Comparison of ENCODE assay signal across 20 cellular contexts in genomic region chr7:75621124-75621523, GRCh38.
A peak's percentile ranks its signal among the peaks of the same experiment; 100 is the strongest.
DNase-seq lines count a peak whose midpoint lies in the region; ATAC-seq, FAIRE-seq and TF ChIP-seq lines count a peak whose summit lies in the region.
"Had no signal": no experiment of that assay in that cellular context is flagged by ENCODE, and none has a peak within 500 bp of the region (broad histone marks: within the 10 kb centered on the region; RNA-seq: fewer than 3 reads in every experiment).

No MANE protein-coding gene starts in this region.

- in situ Hi-C loops in GM12878 (cut with MboI): no loop called here

- H3K9me2 ChIP-seq in PC-9 (ENCODE audit: insufficient read depth): no peaks in the 10 kb centered on the region

- H3K36me3 ChIP-seq in GM12878 (ENCODE audit: control insufficient read depth in 2 of 2, insufficient read depth in 2 of 2, low read length in 1 of 2) (no peaks in the 10 kb centered on the region), spleen (no peaks in the 10 kb centered on the region), PC-9 (ENCODE audit: low read depth) (no peaks in the 10 kb centered on the region)
- H3K36me3 ChIP-seq: right lobe of liver, suprapubic skin had no signal

- H3K4me3 ChIP-seq in HL-60 (replicated peaks; ENCODE audit: insufficient read depth, low read length) (no peak overlapping the region), GM12878 (no peak overlapping the region), spleen (peak overlapping the region in 1 of 8 donors; percentile 17), PC-9 (no peak overlapping the region)
- H3K4me3 ChIP-seq: right lobe of liver, suprapubic skin had no signal

- H3K4me1 ChIP-seq in GM12878 (ENCODE audit: control insufficient read depth, insufficient read depth, low read length) (peaks cover 26% of the 10 kb centered on the region), spleen (peaks cover 35 to 93% (median 80%) of the 10 kb centered on the region in 6 donors), PC-9 (replicated peaks; ENCODE audit: insufficient read depth) (peaks cover 26% of the 10 kb centered on the region)
- H3K4me1 ChIP-seq: foreskin keratinocyte, right lobe of liver had no signal

- SMC1A ChIA-PET in GM12878 (lab: Charles Lee; ENCODE audit: uncharacterized antibody, unreplicated experiment): interaction anchor here (0.6 kb wide), 1 partner anchor 59 kb away, joined by 3 read pairs; no protein-coding TSS in a partner anchor

- H2AFZ ChIP-seq in GM12878 (ENCODE audit: control insufficient read depth, low read depth, low read length): no peak overlapping the region
- no peak overlapping the region for H2AFZ ChIP-seq in PC-9

- H3F3A ChIP-seq in PC-9 (ENCODE audit: insufficient read depth, low read depth): peaks cover 19% of the 10 kb centered on the region

- intact Hi-C loops in GM12878 (cut with micrococcal nuclease; ENCODE audit: unreplicated experiment): no loop called here
- intact Hi-C loops in spleen (cut with DNase I; ENCODE audit: low total_unique reads): no loop called here
- intact Hi-C loops in PC-9 (cut with micrococcal nuclease; ENCODE audit: unreplicated experiment): no loop called here

- no peak for TF ChIP-seq POLR2A in GM12892 (IDR thresholded peaks at IDR 0.05; ENCODE audit: low read depth, low read length)
- TF ChIP-seq POLR2A in GM12878 (IDR thresholded peaks at IDR 0.05; ENCODE audit: low read depth, low read length): no peak
- no peak for TF ChIP-seq POLR2A in spleen (IDR thresholded peaks at IDR 0.05)

- POLR2A ChIA-PET in GM12878 (lab: Charles Lee) (no interaction called here), PC-9 (lab: Charles Lee; ENCODE audit: unreplicated experiment) (interaction anchor here (0.5 kb wide), 1 partner anchor 60 kb away, joined by 6 read pairs; no protein-coding TSS in a partner anchor)

- H3K9ac ChIP-seq in GM12878 (ENCODE audit: control insufficient read depth, insufficient read depth, low read length): no peak overlapping the region

- H3K4me2 ChIP-seq in GM12878 (ENCODE audit: control insufficient read depth, insufficient read depth) (no peak overlapping the region), PC-9 (no peak overlapping the region)

- no peaks in the 10 kb centered on the region for H3K27me3 ChIP-seq in HL-60 (ENCODE audit: insufficient read depth, poor library complexity, severe bottlenecking)
- H3K27me3 ChIP-seq in GM12878 (replicated peaks in 1 of 2; ENCODE audit: control insufficient read depth in 2 of 2, insufficient read depth in 2 of 2, low read length in 1 of 2): no peaks in the 10 kb centered on the region
- no peaks in the 10 kb centered on the region for H3K27me3 ChIP-seq in spleen (replicated peaks in 1 of 7)
- no peaks in the 10 kb centered on the region for H3K27me3 ChIP-seq in PC-9 (ENCODE audit: insufficient read depth, low read depth)
- H3K27me3 ChIP-seq: foreskin keratinocyte, right lobe of liver, suprapubic skin had no signal

- H4K20me1 ChIP-seq in GM12878 (ENCODE audit: control insufficient read depth, insufficient read depth) (no peaks in the 10 kb centered on the region), PC-9 (ENCODE audit: insufficient read depth) (no peaks in the 10 kb centered on the region)

- H3K27ac ChIP-seq in HL-60 (replicated peaks) (peak overlapping the region; percentile 31; the same call in 1 of the 2 replicates), GM12878 (ENCODE audit: control insufficient read depth, insufficient read depth) (no peak overlapping the region), spleen (peak overlapping the region in 6 of 8 donors; percentile 42 to 89 (median 76)), PC-9 (no peak overlapping the region)
- H3K27ac ChIP-seq: foreskin keratinocyte, right lobe of liver, suprapubic skin had no signal

- DNase-seq in GM12892 (ENCODE audit: insufficient read length): no peak
- DNase-seq in HL-60 (ENCODE audit: low read depth in 1 of 2, low spot score in 1 of 2): peak in 1 of 2 experiments; percentile 61
- DNase-seq in GM12878 (ENCODE audit: low read depth, low spot score): peak; percentile 12
- DNase-seq in spleen: peak; percentile 81
- DNase-seq in NCI-H2107 treated with DMSO at 0.1 percent for 48 hours (lab: John Stamatoyannopoulos, UW; ENCODE audit: unreplicated experiment): no peak
- DNase-seq in PC-9: no peak
- no peak for DNase-seq in NCI-H2081 treated with DMSO at 0.1 percent for 48 hours (lab: John Stamatoyannopoulos, UW)
- DNase-seq: activated CD4-positive, alpha-beta T cell treated with anti-CD3 and anti-CD28 coated beads, Interleukin-2, amount 10 ng/mL, durations not matched to agents 7 days and 5 days; activated naive CD4-positive, alpha-beta T cell treated with anti-CD3 and anti-CD28 coated beads, Interleukin-2, amount 50 U/mL, for 16 hours; foreskin keratinocyte; HCEC 1CT; kidney glomerular epithelial cell; NCI-H2029 treated with DMSO at 0.1 percent for 48 hours; NCI-H510A treated with DMSO at 0.1 percent for 48 hours; right lobe of liver; stimulated activated CD4-positive, alpha-beta T cell treated with anti-CD3 and anti-CD28 coated beads, Interleukin-1b, Interleukin-23, amount 100 ng/mL, for 48 hours had no signal

- no peaks in the 10 kb centered on the region for H3K79me2 ChIP-seq in GM12878 (ENCODE audit: control insufficient read depth, insufficient read depth, low read length)
- no peaks in the 10 kb centered on the region for H3K79me2 ChIP-seq in PC-9 (ENCODE audit: low read depth)

- RAD21 ChIA-PET in GM12878 (lab: Charles Lee; ENCODE audit: unreplicated experiment): no interaction called here

- peak; percentile 46 for ATAC-seq in GM12878
- ATAC-seq: foreskin keratinocyte had no signal

- FAIRE-seq in GM12892 (lab: Jason Lieb, UNC) (peak; percentile 61), GM12878 (lab: Jason Lieb, UNC) (no peak)
- FAIRE-seq: D721Med, endothelial cell of umbilical vein, G401.6 had no signal

- TF ChIP-seq RAD21 in GM12878 (IDR thresholded peaks at IDR 0.05; ENCODE audit: insufficient read depth, low read depth, low read length): no peak

- BruUV-seq in GM12878 (replicated peaks; lab: Mats Ljungman, UMichigan) (no TSS peak), PC-9 (replicated peaks; lab: Mats Ljungman, UMichigan) (no TSS peak)

- TF ChIP-seq EP300 in GM12878 (IDR thresholded peaks at IDR 0.05; ENCODE audit: borderline replicate concordance in 1 of 2, control insufficient read depth in 1 of 2, low read depth in 2 of 2, low read length in 2 of 2): no peak

- TF ChIP-seq CTCF in HL-60 (IDR thresholded peaks at IDR 0.05; ENCODE audit: insufficient read depth, low read length): no peak
- no peak for TF ChIP-seq CTCF in GM12878 (IDR thresholded peaks at IDR 0.05 in 2 of 3, conservative IDR thresholded peaks at IDR 0.05 in 1 of 3; ENCODE audit: control insufficient read depth in 2 of 3, extremely low read depth in 1 of 3, insufficient read depth in 1 of 3, low read depth in 3 of 3, low read length in 3 of 3)
- no peak for TF ChIP-seq CTCF in spleen (IDR thresholded peaks at IDR 0.05 in 8 of 11, conservative IDR thresholded peaks at IDR 0.05 in 3 of 11)
- TF ChIP-seq CTCF in PC-9 (conservative IDR thresholded peaks at IDR 0.05): no peak

- no peaks in the 10 kb centered on the region; the same call in 2 of the 3 replicates for H3K9me3 ChIP-seq in GM12878 (replicated peaks; ENCODE audit: control insufficient read depth, insufficient read depth, low read length)
- H3K9me3 ChIP-seq in spleen: peaks cover 0 to 5% (median 0%) of the 10 kb centered on the region in 8 donors
- no peaks in the 10 kb centered on the region for H3K9me3 ChIP-seq in PC-9 (ENCODE audit: insufficient read depth, low read depth)
- H3K9me3 ChIP-seq: right lobe of liver, suprapubic skin had no signal

- CTCF ChIA-PET in GM12878 (lab: Yijun Ruan, JAX): no interaction called here
- CTCF ChIA-PET in PC-9 (lab: Charles Lee): no interaction called here

- WGBS in GM12878 (ENCODE audit: insufficient coverage, insufficient replicate concordance, low lambda C conversion rate, missing lambda C conversion rate): 12% methylated on average over 9 of the region's 9 CpGs
- WGBS in spleen, 5 donors: 36 to 54% (median 44%) methylated on average over 9 of the region's 9 CpGs

TF ChIP-seq in GM12878, 131 proteins besides CTCF, POLR2A, EP300 and RAD21 (continues in another document):
- TF ChIP-seq POU2F2 (IDR thresholded peaks at IDR 0.05; ENCODE audit: borderline replicate concordance, low read depth, low read length) (no peak), TCF3 (IDR thresholded peaks at IDR 0.05; ENCODE audit: borderline replicate concordance, insufficient read depth, low read depth, low read length) (0 out of 2 replicates have a peak, but pooled peaks have one; percentile 61), NR2F1 (conservative IDR thresholded peaks at IDR 0.05) (peak; percentile 63; the same call in 1 of the 2 replicates), ZNF384 (IDR thresholded peaks at IDR 0.05; ENCODE audit: borderline replicate concordance, low read depth, low read length) (no peak), FOXM1 (IDR thresholded peaks at IDR 0.05; ENCODE audit: low read depth, low read length) (no peak), SMARCA5 (IDR thresholded peaks at IDR 0.05) (no peak), DPF2 (IDR thresholded peaks at IDR 0.05) (peak; percentile 22; the same call in 1 of the 2 replicates), MEF2B (IDR thresholded peaks at IDR 0.05; ENCODE audit: partially characterized antibody, poor library complexity, severe bottlenecking) (peak; percentile 52), CHD2 (IDR thresholded peaks at IDR 0.05; ENCODE audit: borderline replicate concordance, low read depth, low read length) (no peak), PBX3 (IDR thresholded peaks at IDR 0.05; ENCODE audit: insufficient replicate concordance, low read depth, low read length) (no peak), SUZ12 (IDR thresholded peaks at IDR 0.05; ENCODE audit: unreplicated experiment) (no peak)

Comparison
In these comparisons a context has a peak if more than half of its experiments do, and no peak if none do; other contexts are left out.
1. DNase-seq: peak in GM12878 (single experiment) and spleen (single experiment); none in GM12892 (single experiment), NCI-H2107 treated with DMSO at 0.1 percent for 48 hours (single experiment), PC-9 (0 of 2) and NCI-H2081 treated with DMSO at 0.1 percent for 48 hours (single experiment).
2. H3K27ac ChIP-seq: peak in HL-60 (single experiment) and spleen (6 of 8); none in GM12878 (single experiment) and PC-9 (single experiment).